Comparison of ENCODE assay signal across 8 cellular contexts in genomic region chr7:66920769-66921395, GRCh38. TPM values are rescaled to one million over a fixed set of nuclear protein-coding genes. Genes with fewer than 3 reads are reported as not detected.
DNase-seq lines count a peak whose midpoint lies in the region; ATAC-seq, FAIRE-seq and TF ChIP-seq lines count a peak whose summit lies in the region.

TSS of gene TMEM248 (plus strand) at chr7:66921225. CDS start at chr7:66941866, 20,641 bp downstream.

- peak within 1 kb of the TSS; percentile 100 for H3K4me3 ChIP-seq in kidney (ENCODE audit: low read length in 2 of 2)

- peak within 1 kb of the TSS; percentile 72 to 74 for H3K9ac ChIP-seq in kidney (ENCODE audit: low read length in 2 of 2)

- peak within 1 kb of the TSS; percentile 45 to 72 for H3K27ac ChIP-seq in kidney (ENCODE audit: low read depth in 2 of 2, low read length in 2 of 2)

- no peaks in the 10 kb centered on the region for H3K36me3 ChIP-seq in kidney (ENCODE audit: control insufficient read depth in 1 of 2, insufficient read depth in 2 of 2, low read length in 2 of 2)

- peaks cover 0 to 14% of the 10 kb centered on the region in 2 donors for H3K4me1 ChIP-seq in kidney (ENCODE audit: control insufficient read depth in 1 of 2, insufficient read depth in 1 of 2, low read depth in 1 of 2, low read length in 2 of 2)

- no peak for FAIRE-seq in kidney (lab: Jason Lieb, UNC)

- TF ChIP-seq CTCF in AG09319 (IDR thresholded peaks at IDR 0.05; ENCODE audit: low read depth, low read length) (no peak), kidney (IDR thresholded peaks at IDR 0.05; ENCODE audit: borderline replicate concordance, extremely low read depth, insufficient read depth) (no peak)

- H3K9me3 ChIP-seq in kidney (ENCODE audit: control insufficient read depth in 1 of 2, low read length in 2 of 2), result no peaks in the 10 kb centered on the region

- intact Hi-C loops in kidney (cut with DNase I), result no loop called here

- ATAC-seq in GM19023 (IDR thresholded peaks at IDR 0.05; ENCODE audit: unreplicated experiment), result peak; percentile 85
- peak; percentile 78 for ATAC-seq in HG03280 (IDR thresholded peaks at IDR 0.05; ENCODE audit: unreplicated experiment)

- DNase-seq in AG09319 (ENCODE audit: extremely low read depth, low read depth) (peak; percentile 61), NCI-H446 treated with DMSO at 0.1 percent for 48 hours (lab: John Stamatoyannopoulos, UW) (peak; percentile 63), cerebellum (ENCODE audit: low spot score) (peak; percentile 88), kidney (peak; percentile 97)
- DNase-seq in activated CD4-positive, alpha-beta T cell treated with anti-CD3 and anti-CD28 coated beads for 24 hours (ENCODE audit: low read depth in 2 of 2), result peak; percentile 85 to 86
- peak; percentile 80 to 88 for DNase-seq in stimulated activated CD4-positive, alpha-beta T cell treated with anti-CD3 and anti-CD28 coated beads, Interleukin-15, amount 100 ng/mL, for 1 hour (ENCODE audit: low read depth in 1 of 2, low spot score in 1 of 2)

RNA-seq across cellular contexts. Expression of gene TMEM248, which starts in this region (rescaled TPM):
- total RNA-seq in cerebellum (50.7 TPM), kidney (113 TPM)
- polyA plus RNA-seq in kidney (ENCODE audit: insufficient read depth, low read depth, low replicate concordance), result 38.2 TPM

Comparison
In these comparisons a context has a peak if more than half of its experiments do, and no peak if none do; other contexts are left out.
1. Peak in every context shown above with its lines: DNase-seq, ATAC-seq, H3K4me3 ChIP-seq and H3K27ac ChIP-seq.